ENCODE assay signal across 8 cellular contexts in the genomic region with DNA sequence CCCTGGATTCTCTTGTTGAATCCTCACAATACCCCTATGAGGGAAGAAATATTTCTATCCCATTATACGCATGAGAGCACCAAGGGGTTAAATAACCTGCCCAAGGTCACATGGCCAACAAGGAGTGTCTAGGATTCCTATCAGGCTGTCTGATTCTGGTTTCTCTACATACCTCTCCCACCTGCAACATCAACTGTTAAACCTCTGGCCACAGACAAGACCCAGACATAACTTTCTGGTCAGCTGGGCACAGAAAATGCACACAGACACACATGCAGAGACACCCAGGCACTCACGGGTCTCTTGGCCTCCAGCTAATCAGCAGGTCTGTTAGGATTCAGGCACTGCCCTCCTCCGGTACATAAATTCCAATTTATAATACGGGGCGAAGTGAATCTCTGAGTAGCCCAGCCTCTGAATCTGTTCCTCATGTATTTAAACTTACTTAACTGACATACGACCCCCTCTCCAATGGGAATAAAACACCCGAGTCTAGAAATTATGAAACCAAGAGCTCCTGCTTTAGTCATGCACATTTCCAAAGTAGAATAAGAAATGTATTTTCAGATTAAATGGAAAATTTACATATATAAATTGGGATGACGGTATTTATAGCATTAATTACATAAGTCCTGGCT. TPM values are rescaled to one million over a fixed set of nuclear protein-coding genes. Genes with fewer than 3 reads are reported as not detected.
DNase-seq lines count a peak whose midpoint lies in the region; ATAC-seq and TF ChIP-seq lines count a peak whose summit lies in the region.

No MANE protein-coding gene starts in this region.

- H3K27ac ChIP-seq in rectal smooth muscle tissue (ENCODE audit: low read depth, low read length), result no peak overlapping the region

- peak overlapping the region; percentile 71 for H3K4me3 Mint-ChIP-seq in T-helper 17 cell

- H3K4me1 Mint-ChIP-seq in T-helper 17 cell, result peaks cover 25% of the 10 kb centered on the region

- H3K36me3 ChIP-seq in rectal smooth muscle tissue (ENCODE audit: control insufficient read depth, insufficient read depth, low read length), result no peaks in the 10 kb centered on the region

- peaks cover 19% of the 10 kb centered on the region for H3K27me3 Mint-ChIP-seq in T-helper 17 cell

- no peak overlapping the region for H3K9ac ChIP-seq in rectal smooth muscle tissue (ENCODE audit: low read length)

- in situ Hi-C loops in G401 (cut with HindIII; ENCODE audit: low sequenced_read_pairs), result no loop called here

- no peak for ATAC-seq in T-helper 17 cell
- ATAC-seq in GM19452 (IDR thresholded peaks at IDR 0.05; ENCODE audit: unreplicated experiment), result no peak

- H3K9me3 ChIP-seq in T-helper 17 cell (ENCODE audit: control insufficient read depth, low read length, poor library complexity, severe bottlenecking), result no peaks in the 10 kb centered on the region

- TF ChIP-seq CTCF in fibroblast of mammary gland (conservative IDR thresholded peaks at IDR 0.05; ENCODE audit: control insufficient read depth, insufficient read depth, low read depth, low read length), result no peak

- H3K4me3 ChIP-seq in fibroblast of mammary gland (ENCODE audit: control insufficient read depth, low read depth, low read length), result peak overlapping the region; percentile 76
- H3K4me3 ChIP-seq in rectal smooth muscle tissue (ENCODE audit: low read length), result peak overlapping the region; percentile 88

- peaks cover 4% of the 10 kb centered on the region for H3K27me3 ChIP-seq in rectal smooth muscle tissue (ENCODE audit: control insufficient read depth, insufficient read depth, low read length)

- peak; percentile 65 for DNase-seq in G401 (ENCODE audit: low spot score)
- DNase-seq in T-helper 17 cell, result no peak
- DNase-seq in fibroblast of mammary gland (ENCODE audit: low read depth), result no peak
- no peak for DNase-seq in GDM1 (lab: John Stamatoyannopoulos, UW)
- no peak for DNase-seq in NCI-H2227 treated with DMSO at 0.1 percent for 48 hours (lab: John Stamatoyannopoulos, UW)
- DNase-seq in GF-D8 (lab: John Stamatoyannopoulos, UW), result no peak

- H3K36me3 Mint-ChIP-seq in T-helper 17 cell (ENCODE audit: low read depth), result no peaks in the 10 kb centered on the region

- peaks cover 5% of the 10 kb centered on the region for H3K4me1 ChIP-seq in rectal smooth muscle tissue (ENCODE audit: control insufficient read depth, insufficient read depth, low read length)

- H3K27ac Mint-ChIP-seq in T-helper 17 cell, result peak overlapping the region; percentile 49

RNA-seq across cellular contexts. Expression of gene SEPTIN8, which starts 1.5 kb away (rescaled TPM):
- 33.3 and 47.8 TPM in 2 replicates for total RNA-seq in G401 (2014; rRNA removed; shearing (Covaris generic))
- total RNA-seq in T-helper 17 cell, result 1 to 10 TPM; 8.0 to 8.8 TPM

RNA-seq across cellular contexts. Expression of gene CCNI2, which starts 28.3 kb away (rescaled TPM):
- 0.07 TPM in 1 of 2 replicates, not detected in the other for total RNA-seq in G401 (2014; rRNA removed; shearing (Covaris generic))
- 10 to 100 TPM in 1 of 2 donors, 1 to 10 TPM in 1; 8.7 to 13.7 TPM for total RNA-seq in T-helper 17 cell

RNA-seq across cellular contexts. Expression of gene SOWAHA, which starts 37.5 kb away (rescaled TPM):
- 0.78 and 1.1 TPM in 2 replicates for total RNA-seq in G401 (2014; rRNA removed; shearing (Covaris generic))
- not detected for total RNA-seq in T-helper 17 cell

RNA-seq across cellular contexts. Expression of gene KIF3A, which starts 38.2 kb away (rescaled TPM):
- 1.4 and 6.4 TPM in 2 replicates for total RNA-seq in G401 (2014; rRNA removed; shearing (Covaris generic))
- total RNA-seq in T-helper 17 cell, result 10 to 100 TPM; 12.6 to 17.9 TPM

RNA-seq across cellular contexts. Expression of gene SHROOM1, which starts 54.9 kb away (rescaled TPM):
- 3.1 and 5.9 TPM in 2 replicates for total RNA-seq in G401 (2014; rRNA removed; shearing (Covaris generic))
- total RNA-seq in T-helper 17 cell, result under 1 TPM in 1 of 2 donors, not detected in 1; 0.20 TPM
